13 cellular contexts compared by ENCODE assay signal in genomic region chr20:53216478-53216855, GRCh38.
DNase-seq lines count a peak whose midpoint lies in the region; ATAC-seq and TF ChIP-seq lines count a peak whose summit lies in the region.
"Had no signal": no experiment of that assay in that cellular context is flagged by ENCODE, and none has a peak within 500 bp of the region (broad histone marks: within the 10 kb centered on the region; RNA-seq: fewer than 3 reads in every experiment).

No MANE protein-coding gene starts in this region.

- H3K27ac ChIP-seq in CD8-positive, alpha-beta memory T cell (ENCODE audit: low read depth, low read length) = no peak overlapping the region
- H3K27ac ChIP-seq: left lung had no signal

- H3K27me3 ChIP-seq in CD8-positive, alpha-beta memory T cell (ENCODE audit: insufficient read depth, low read length, poor library complexity, severe bottlenecking) = no peaks in the 10 kb centered on the region

- CTCF ChIA-PET in activated CD4-positive, alpha-beta T cell treated with anti-CD3 and anti-CD28 coated beads for 36 hours (lab: Charles Lee) = interaction anchor here (0.5 to 1.5 kb wide), 13 partner anchors 9 to 815 kb away, joined by 3 to 6 read pairs (median 3); no protein-coding TSS in a partner anchor
- CTCF ChIA-PET in CD8-positive, alpha-beta memory T cell (lab: Charles Lee) = interaction anchor here (0.9 to 2.4 kb wide), 12 partner anchors 8 to 1088 kb away, joined by 3 to 12 read pairs (median 4); no protein-coding TSS in a partner anchor

- peak; percentile 17 for DNase-seq in activated CD4-positive, alpha-beta T cell treated with anti-CD3 and anti-CD28 coated beads for 36 hours
- DNase-seq in activated CD4-positive, alpha-beta T cell treated with anti-CD3 and anti-CD28 coated beads for 1 hour = no peak
- peak in 1 of 5 donors; percentile 3 for DNase-seq in CD8-positive, alpha-beta memory T cell
- no peak for DNase-seq in activated T-helper 1 cell treated with anti-CD3 and anti-CD28 coated beads, Interleukin-12 subunit alpha, Interleukin-12 subunit beta, Interleukin-2, Interleukin-4 antibody, amounts not matched to agents 30 ng/mL and 10 ng/mL and 1 ng/mL, durations not matched to agents 14 hours and 24 hours and 36 hours (ENCODE audit: low spot score)
- DNase-seq in mesothelial cell of epicardium (ENCODE audit: low spot score in 2 of 2, unreplicated experiment in 2 of 2) (no peak), T-helper 9 cell (no peak), NCI-H2081 (lab: John Stamatoyannopoulos, UW) (no peak), ACHN (no peak)
- DNase-seq: NCI-H226 had no signal

- H3K27me3 Mint-ChIP-seq in activated CD4-positive, alpha-beta T cell treated with anti-CD3 and anti-CD28 coated beads for 36 hours = no peaks in the 10 kb centered on the region
- peaks cover 6 to 40% of the 10 kb centered on the region in 2 donors for H3K27me3 Mint-ChIP-seq in CD8-positive, alpha-beta memory T cell
- H3K27me3 Mint-ChIP-seq in activated T-helper 1 cell treated with anti-CD3 and anti-CD28 coated beads, Interleukin-12 subunit alpha, Interleukin-12 subunit beta, Interleukin-2, Interleukin-4 antibody, amounts not matched to agents 30 ng/mL and 10 ng/mL and 1 ng/mL, durations not matched to agents 14 hours and 24 hours and 36 hours (ENCODE audit: insufficient read depth) = no peaks in the 10 kb centered on the region
- peaks cover 6% of the 10 kb centered on the region for H3K27me3 Mint-ChIP-seq in mesothelial cell of epicardium (ENCODE audit: low read depth)

- no peaks in the 10 kb centered on the region for H3K9me3 ChIP-seq in CD8-positive, alpha-beta memory T cell (ENCODE audit: low read length)
- H3K9me3 ChIP-seq: left lung had no signal

- POLR2A ChIA-PET in activated CD4-positive, alpha-beta T cell treated with anti-CD3 and anti-CD28 coated beads for 36 hours (lab: Charles Lee) = interaction anchor here (0.6 to 2.3 kb wide), 3 partner anchors 14 to 242 kb away, joined by 3 to 10 read pairs (median 4); no protein-coding TSS in a partner anchor
- POLR2A ChIA-PET in CD8-positive, alpha-beta memory T cell (lab: Charles Lee) = no interaction called here

- H3K4me3 Mint-ChIP-seq in activated CD4-positive, alpha-beta T cell treated with anti-CD3 and anti-CD28 coated beads for 36 hours = peak overlapping the region; percentile 36
- H3K4me3 Mint-ChIP-seq in CD8-positive, alpha-beta memory T cell = peak overlapping the region in 1 of 7 donors; percentile 65
- H3K4me3 Mint-ChIP-seq in activated T-helper 1 cell treated with anti-CD3 and anti-CD28 coated beads, Interleukin-12 subunit alpha, Interleukin-12 subunit beta, Interleukin-2, Interleukin-4 antibody, amounts not matched to agents 30 ng/mL and 10 ng/mL and 1 ng/mL, durations not matched to agents 14 hours and 24 hours and 36 hours = peak overlapping the region; percentile 51
- peak overlapping the region; percentile 46 for H3K4me3 Mint-ChIP-seq in mesothelial cell of epicardium

- TF ChIP-seq CTCF in mesothelial cell of epicardium (IDR thresholded peaks at IDR 0.05; ENCODE audit: unreplicated experiment) = no peak

- H3K36me3 Mint-ChIP-seq in activated CD4-positive, alpha-beta T cell treated with anti-CD3 and anti-CD28 coated beads for 36 hours (ENCODE audit: low read depth) = peaks cover 16% of the 10 kb centered on the region
- no peaks in the 10 kb centered on the region for H3K36me3 Mint-ChIP-seq in CD8-positive, alpha-beta memory T cell
- H3K36me3 Mint-ChIP-seq in activated T-helper 1 cell treated with anti-CD3 and anti-CD28 coated beads, Interleukin-12 subunit alpha, Interleukin-12 subunit beta, Interleukin-2, Interleukin-4 antibody, amounts not matched to agents 30 ng/mL and 10 ng/mL and 1 ng/mL, durations not matched to agents 14 hours and 24 hours and 36 hours (ENCODE audit: low read depth) = peaks cover 6% of the 10 kb centered on the region
- H3K36me3 Mint-ChIP-seq in mesothelial cell of epicardium = peaks cover 9% of the 10 kb centered on the region
- H3K36me3 Mint-ChIP-seq: activated naive CD8-positive, alpha-beta T cell treated with anti-CD3 and anti-CD28 coated beads, Interleukin-2, amount 10 ng/mL, durations not matched to agents 7 days and 5 days; CD14-positive monocyte had no signal

- peaks cover 14% of the 10 kb centered on the region for H3K9me3 Mint-ChIP-seq in activated CD4-positive, alpha-beta T cell treated with anti-CD3 and anti-CD28 coated beads for 36 hours (ENCODE audit: low read depth)
- no peaks in the 10 kb centered on the region for H3K9me3 Mint-ChIP-seq in CD8-positive, alpha-beta memory T cell
- peaks cover 13% of the 10 kb centered on the region for H3K9me3 Mint-ChIP-seq in activated T-helper 1 cell treated with anti-CD3 and anti-CD28 coated beads, Interleukin-12 subunit alpha, Interleukin-12 subunit beta, Interleukin-2, Interleukin-4 antibody, amounts not matched to agents 30 ng/mL and 10 ng/mL and 1 ng/mL, durations not matched to agents 14 hours and 24 hours and 36 hours
- peaks cover 10% of the 10 kb centered on the region for H3K9me3 Mint-ChIP-seq in mesothelial cell of epicardium
- H3K9me3 Mint-ChIP-seq: activated naive CD8-positive, alpha-beta T cell treated with anti-CD3 and anti-CD28 coated beads, Interleukin-2, amount 10 ng/mL, durations not matched to agents 7 days and 5 days; CD14-positive monocyte had no signal

- no peaks in the 10 kb centered on the region for H3K36me3 ChIP-seq in CD8-positive, alpha-beta memory T cell (ENCODE audit: insufficient read depth, low read length)
- H3K36me3 ChIP-seq: left lung had no signal

- peak; percentile 33 for ATAC-seq in activated CD4-positive, alpha-beta T cell treated with anti-CD3 and anti-CD28 coated beads for 36 hours

- peak overlapping the region; percentile 14 for H3K4me3 ChIP-seq in CD8-positive, alpha-beta memory T cell (ENCODE audit: low read length)
- H3K4me3 ChIP-seq: left lung had no signal

- peaks cover 53% of the 10 kb centered on the region for H3K4me1 Mint-ChIP-seq in activated CD4-positive, alpha-beta T cell treated with anti-CD3 and anti-CD28 coated beads for 36 hours
- peaks cover 4 to 39% (median 20%) of the 10 kb centered on the region in 3 donors for H3K4me1 Mint-ChIP-seq in CD8-positive, alpha-beta memory T cell
- H3K4me1 Mint-ChIP-seq in activated T-helper 1 cell treated with anti-CD3 and anti-CD28 coated beads, Interleukin-12 subunit alpha, Interleukin-12 subunit beta, Interleukin-2, Interleukin-4 antibody, amounts not matched to agents 30 ng/mL and 10 ng/mL and 1 ng/mL, durations not matched to agents 14 hours and 24 hours and 36 hours (ENCODE audit: low read depth) = peaks cover 53% of the 10 kb centered on the region
- H3K4me1 Mint-ChIP-seq in mesothelial cell of epicardium = peaks cover 25% of the 10 kb centered on the region
- H3K4me1 Mint-ChIP-seq: CD14-positive monocyte had no signal

- intact Hi-C loops in activated CD4-positive, alpha-beta T cell treated with anti-CD3 and anti-CD28 coated beads for 36 hours (cut with DNase I, micrococcal nuclease) = loop anchor here (2.0 to 10.0 kb wide), 10 partner anchors 69 to 974 kb away; partner anchors contain the start of gene TSHZ2 (in 2 of the 2)
- intact Hi-C loops in activated T-helper 1 cell treated with anti-CD3 and anti-CD28 coated beads, Interleukin-12 subunit alpha, Interleukin-12 subunit beta, Interleukin-2, Interleukin-4 antibody, amounts not matched to agents 30 ng/mL and 10 ng/mL and 1 ng/mL, durations not matched to agents 14 hours and 24 hours and 36 hours (cut with micrococcal nuclease) = loop anchor here (2.0 to 10.0 kb wide), 8 partner anchors 56 to 972 kb away; no protein-coding TSS in a partner anchor

- H3K4me1 ChIP-seq in CD8-positive, alpha-beta memory T cell (ENCODE audit: insufficient read depth, low read length) = peaks cover 27% of the 10 kb centered on the region
- H3K4me1 ChIP-seq: left lung had no signal

- in situ Hi-C loops in ACHN (cut with HindIII; ENCODE audit: low pct_ligation_motif_present, low pct_unique_long_range_greater_than_20kb, low sequenced_read_pairs) = no loop called here

- H3K27ac Mint-ChIP-seq in activated CD4-positive, alpha-beta T cell treated with anti-CD3 and anti-CD28 coated beads for 36 hours = peak overlapping the region; percentile 84
- H3K27ac Mint-ChIP-seq in CD8-positive, alpha-beta memory T cell = peak overlapping the region in 1 of 8 donors; percentile 48
- peak overlapping the region; percentile 59 for H3K27ac Mint-ChIP-seq in activated T-helper 1 cell treated with anti-CD3 and anti-CD28 coated beads, Interleukin-12 subunit alpha, Interleukin-12 subunit beta, Interleukin-2, Interleukin-4 antibody, amounts not matched to agents 30 ng/mL and 10 ng/mL and 1 ng/mL, durations not matched to agents 14 hours and 24 hours and 36 hours
- no peak overlapping the region for H3K27ac Mint-ChIP-seq in mesothelial cell of epicardium
- H3K27ac Mint-ChIP-seq: activated naive CD8-positive, alpha-beta T cell treated with anti-CD3 and anti-CD28 coated beads, Interleukin-2, amount 10 ng/mL, durations not matched to agents 7 days and 5 days; CD14-positive monocyte; nephron had no signal
